ENCODE assay signal across 9 cellular contexts in genomic region chr6:106163446-106163965, GRCh38.
A peak's percentile ranks its signal among the peaks of the same experiment; 100 is the strongest.
DNase-seq lines count a peak whose midpoint lies in the region; ATAC-seq and TF ChIP-seq lines count a peak whose summit lies in the region.
"Had no signal": no experiment of that assay in that cellular context is flagged by ENCODE, and none has a peak within 500 bp of the region (broad histone marks: within the 10 kb centered on the region; RNA-seq: fewer than 3 reads in every experiment).

No MANE protein-coding gene starts in this region.

- H3K36me3 ChIP-seq in Loucy (ENCODE audit: insufficient read depth, low read length) (no peaks in the 10 kb centered on the region), Caco-2 (ENCODE audit: control insufficient read depth, insufficient read depth, low read length) (no peaks in the 10 kb centered on the region)
- H3K36me3 ChIP-seq: gastrocnemius medialis had no signal

- H3K27me3 ChIP-seq in Loucy (ENCODE audit: insufficient read depth, low read length, poor library complexity, severe bottlenecking) (no peaks in the 10 kb centered on the region), Caco-2 (replicated peaks; ENCODE audit: control insufficient read depth, insufficient read depth, low read length) (no peaks in the 10 kb centered on the region)
- H3K27me3 ChIP-seq: gastrocnemius medialis had no signal

- no peak overlapping the region for H3K9ac ChIP-seq in Loucy (ENCODE audit: low read depth, low read length, poor library complexity, severe bottlenecking)

- no peaks in the 10 kb centered on the region for H3K9me3 Mint-ChIP-seq in Caco-2 (ENCODE audit: unreplicated experiment)

- BruUV-seq in Caco-2 (replicated peaks; lab: Mats Ljungman, UMichigan): no TSS peak

- no peaks in the 10 kb centered on the region for H3K4me1 Mint-ChIP-seq in Caco-2 (ENCODE audit: low read depth, unreplicated experiment)

- H3K27me3 Mint-ChIP-seq in Caco-2 (ENCODE audit: insufficient read depth, unreplicated experiment): no peaks in the 10 kb centered on the region

- CTCF ChIA-PET in Caco-2 (lab: Charles Lee): no interaction called here

- H3K4me3 ChIP-seq in Loucy (ENCODE audit: low read length, poor library complexity, severe bottlenecking): no peak overlapping the region
- H3K4me3 ChIP-seq in Caco-2 (ENCODE audit: low read depth, low read length): no peak overlapping the region
- H3K4me3 ChIP-seq: gastrocnemius medialis had no signal

- no peaks in the 10 kb centered on the region for H3K79me2 ChIP-seq in Loucy (ENCODE audit: insufficient read depth, low read length)

- TF ChIP-seq CTCF in Loucy (conservative IDR thresholded peaks at IDR 0.05; ENCODE audit: low read length) (0 out of 2 replicates have a peak, but pooled peaks have one; percentile 9), Caco-2 (IDR thresholded peaks at IDR 0.05; ENCODE audit: insufficient read depth in 1 of 2, low read depth in 1 of 2, low read length in 1 of 2, severe bottlenecking in 1 of 2, unreplicated experiment in 1 of 2) (no peak)

- no peaks in the 10 kb centered on the region for H3F3A ChIP-seq in Loucy (ENCODE audit: low read depth)

- POLR2A ChIA-PET in Caco-2 (lab: Charles Lee): no interaction called here

- H3K4me3 Mint-ChIP-seq in Caco-2 (ENCODE audit: unreplicated experiment): no peak overlapping the region

- H3K27ac Mint-ChIP-seq in Caco-2 (ENCODE audit: unreplicated experiment): no peak overlapping the region

- H3K4me2 ChIP-seq in Loucy (ENCODE audit: low read depth, low read length, poor library complexity, severe bottlenecking): peak overlapping the region; percentile 20

- no peaks in the 10 kb centered on the region for H3K9me2 ChIP-seq in Loucy (replicated peaks; ENCODE audit: low read depth, low read length)

- intact Hi-C loops in left cardiac atrium (cut with DNase I): no loop called here
- intact Hi-C loops in Caco-2 (cut with micrococcal nuclease; ENCODE audit: unreplicated experiment): no loop called here

- DNase-seq in AG20443 (ENCODE audit: low spot score) (peak; percentile 74), activated T-helper 1 cell treated with Interleukin-2 at 50 U/mL for 16 hours (ENCODE audit: low read depth) (peak; percentile 24), left cardiac atrium (no peak), DMS 273 (lab: John Stamatoyannopoulos, UW; ENCODE audit: unreplicated experiment) (no peak), Caco-2 (no peak)
- peak; percentile 34 for DNase-seq in stimulated activated CD4-positive, alpha-beta T cell treated with anti-CD3 and anti-CD28 coated beads, Interleukin-12 subunit alpha, Interleukin-12 subunit beta, amount 100 ng/mL, for 4 hours

- H3K9me3 ChIP-seq in Loucy (ENCODE audit: insufficient read depth, low read depth, low read length) (no peaks in the 10 kb centered on the region), Caco-2 (no peaks in the 10 kb centered on the region)
- H3K9me3 ChIP-seq: gastrocnemius medialis had no signal

- peaks cover 16% of the 10 kb centered on the region for H3K4me1 ChIP-seq in Loucy (ENCODE audit: insufficient read depth, low read length, poor library complexity, severe bottlenecking)
- no peaks in the 10 kb centered on the region for H3K4me1 ChIP-seq in Caco-2
- H3K4me1 ChIP-seq: gastrocnemius medialis had no signal

- H4K20me1 ChIP-seq in Loucy (ENCODE audit: insufficient read depth, low read length, poor library complexity, severe bottlenecking): no peaks in the 10 kb centered on the region

- peak; percentile 20 for ATAC-seq in GM21390 (IDR thresholded peaks at IDR 0.05; ENCODE audit: unreplicated experiment)
- peak; percentile 60 to 70 for ATAC-seq in left cardiac atrium

- no peak overlapping the region for H2AFZ ChIP-seq in Loucy (ENCODE audit: low read length)

- no peaks in the 10 kb centered on the region for H3K36me3 Mint-ChIP-seq in Caco-2 (ENCODE audit: insufficient read depth, unreplicated experiment)

Comparison
In these comparisons a context has a peak if more than half of its experiments do, and no peak if none do; other contexts are left out.
1. DNase-seq: peak in AG20443 (single experiment), activated T-helper 1 cell treated with Interleukin-2 at 50 U/mL for 16 hours (single experiment) and stimulated activated CD4-positive, alpha-beta T cell treated with anti-CD3 and anti-CD28 coated beads, Interleukin-12 subunit alpha, Interleukin-12 subunit beta, amount 100 ng/mL, for 4 hours (single experiment); none in left cardiac atrium (single experiment), DMS 273 (single experiment) and Caco-2 (0 of 2).